Comparison of ENCODE assay signal across 24 cellular contexts in genomic region chr12:95304673-95305198, GRCh38.
DNase-seq lines count a peak whose midpoint lies in the region; ATAC-seq, FAIRE-seq and TF ChIP-seq lines count a peak whose summit lies in the region.
"Had no signal": no experiment of that assay in that cellular context is flagged by ENCODE, and none has a peak within 500 bp of the region (broad histone marks: within the 10 kb centered on the region; RNA-seq: fewer than 3 reads in every experiment).

No MANE protein-coding gene starts in this region.

- H3K4me1 ChIP-seq in A549 (peaks cover 42% of the 10 kb centered on the region), adipocyte (ENCODE audit: control insufficient read depth, insufficient read depth, low read length) (peaks cover 25% of the 10 kb centered on the region)

- 61% methylated on average over 3 of the region's 3 CpGs for WGBS in A549 (ENCODE audit: missing lambda C conversion rate)

- ATAC-seq in A549 (no peak; a peak in 1 of 6 replicates), HG02678 (IDR thresholded peaks at IDR 0.05; ENCODE audit: unreplicated experiment) (no peak)
- ATAC-seq: activated CD8-positive, alpha-beta T cell treated with anti-CD3 and anti-CD28 coated beads, Interleukin-2, amount 10 ng/mL, durations not matched to agents 7 days and 5 days; activated T-cell treated with anti-CD3 and anti-CD28 coated beads, Interleukin-2, amount 50 U/mL, for 72 hours; CD8-positive, alpha-beta T cell; right cardiac atrium; stimulated activated naive CD8-positive, alpha-beta T cell treated with anti-CD3 and anti-CD28 coated beads, Interleukin-15, Interleukin-2, amounts not matched to agents 100 U/mL and 50 U/mL, for 24 hours had no signal

- FAIRE-seq in A549 (lab: Jason Lieb, UNC) = no peak

- peaks cover 26% of the 10 kb centered on the region for H3K36me3 ChIP-seq in adipocyte (ENCODE audit: control insufficient read depth, insufficient read depth, low read length, severe bottlenecking)
- H3K36me3 ChIP-seq: neutrophil had no signal

- no peak overlapping the region for H3K27ac ChIP-seq in A549
- H3K27ac ChIP-seq: neutrophil had no signal

- H3K27ac Mint-ChIP-seq in HFFc6 = peak overlapping the region; percentile 38; the same call in 1 of the 2 replicates
- H3K27ac Mint-ChIP-seq in activated CD4-positive, alpha-beta memory T cell treated with anti-CD3 and anti-CD28 coated beads, Interleukin-2, amount 10 ng/mL, durations not matched to agents 7 days and 5 days = no peak overlapping the region
- H3K27ac Mint-ChIP-seq: activated CD8-positive, alpha-beta T cell treated with anti-CD3 and anti-CD28 coated beads, Interleukin-2, amount 10 ng/mL, durations not matched to agents 7 days and 5 days; activated naive CD8-positive, alpha-beta T cell treated with anti-CD3 and anti-CD28 coated beads for 36 hours; activated T-cell treated with anti-CD3 and anti-CD28 coated beads, Interleukin-2, amount 50 U/mL, for 72 hours had no signal

- no peak for TF ChIP-seq EP300 in A549 (IDR thresholded peaks at IDR 0.05)

- TF ChIP-seq POLR2A in A549 (IDR thresholded peaks at IDR 0.05; ENCODE audit: low read length) = no peak

- H3K9me3 Mint-ChIP-seq in HFFc6 = no peaks in the 10 kb centered on the region
- no peaks in the 10 kb centered on the region for H3K9me3 Mint-ChIP-seq in activated CD4-positive, alpha-beta memory T cell treated with anti-CD3 and anti-CD28 coated beads, Interleukin-2, amount 10 ng/mL, durations not matched to agents 7 days and 5 days
- H3K9me3 Mint-ChIP-seq: activated naive CD8-positive, alpha-beta T cell treated with anti-CD3 and anti-CD28 coated beads for 36 hours; activated T-cell treated with anti-CD3 and anti-CD28 coated beads, Interleukin-2, amount 50 U/mL, for 72 hours; CD8-positive, alpha-beta T cell had no signal

- peak overlapping the region; percentile 27 for H3K4me2 ChIP-seq in A549

- H3K36me3 Mint-ChIP-seq in HFFc6 (ENCODE audit: low read depth) = peaks cover 24% of the 10 kb centered on the region
- H3K36me3 Mint-ChIP-seq in activated CD4-positive, alpha-beta memory T cell treated with anti-CD3 and anti-CD28 coated beads, Interleukin-2, amount 10 ng/mL, durations not matched to agents 7 days and 5 days (ENCODE audit: low read depth) = peaks cover 15% of the 10 kb centered on the region

- TF ChIP-seq RAD21 in A549 (conservative IDR thresholded peaks at IDR 0.05 in 1 of 2, IDR thresholded peaks at IDR 0.05 in 1 of 2) = no peak

- H3K4me3 ChIP-seq in A549 = no peak overlapping the region
- peak overlapping the region; percentile 8 for H3K4me3 ChIP-seq in adipocyte (ENCODE audit: low read length)

- no peaks in the 10 kb centered on the region for H3K9me3 ChIP-seq in A549
- no peaks in the 10 kb centered on the region for H3K9me3 ChIP-seq in adipocyte (ENCODE audit: control insufficient read depth, low read length)
- H3K9me3 ChIP-seq: neutrophil had no signal

- H3K4me1 Mint-ChIP-seq in HFFc6 (ENCODE audit: low read depth) = peaks cover 50% of the 10 kb centered on the region
- H3K4me1 Mint-ChIP-seq in activated CD4-positive, alpha-beta memory T cell treated with anti-CD3 and anti-CD28 coated beads, Interleukin-2, amount 10 ng/mL, durations not matched to agents 7 days and 5 days = peaks cover 2% of the 10 kb centered on the region

- H3K27me3 Mint-ChIP-seq in HFFc6 (ENCODE audit: insufficient read depth) = no peaks in the 10 kb centered on the region
- H3K27me3 Mint-ChIP-seq in activated CD4-positive, alpha-beta memory T cell treated with anti-CD3 and anti-CD28 coated beads, Interleukin-2, amount 10 ng/mL, durations not matched to agents 7 days and 5 days = no peaks in the 10 kb centered on the region
- H3K27me3 Mint-ChIP-seq: activated naive CD8-positive, alpha-beta T cell treated with anti-CD3 and anti-CD28 coated beads for 36 hours had no signal

- POLR2A ChIA-PET in A549 (lab: Yijun Ruan, JAX) = interaction anchor here (0.6 kb wide), 1 partner anchor 234 kb away, joined by 5 read pairs; no protein-coding TSS in a partner anchor
- POLR2A ChIA-PET in activated CD4-positive, alpha-beta memory T cell treated with anti-CD3 and anti-CD28 coated beads, Interleukin-2, amount 10 ng/mL, durations not matched to agents 7 days and 5 days (lab: Charles Lee) = no interaction called here

- CTCF ChIA-PET in A549 (lab: Yijun Ruan, JAX) = interaction anchor here (1.1 to 3.2 kb wide), 6 partner anchors 9 to 188 kb away, joined by 3 to 9 read pairs (median 4); no protein-coding TSS in a partner anchor
- CTCF ChIA-PET in activated CD4-positive, alpha-beta memory T cell treated with anti-CD3 and anti-CD28 coated beads, Interleukin-2, amount 10 ng/mL, durations not matched to agents 7 days and 5 days (lab: Charles Lee) = no interaction called here

- 0 out of 2 replicates have a peak overlapping the region, but pooled peaks have one; percentile 14 for H3K4me3 Mint-ChIP-seq in HFFc6
- no peak overlapping the region for H3K4me3 Mint-ChIP-seq in activated CD4-positive, alpha-beta memory T cell treated with anti-CD3 and anti-CD28 coated beads, Interleukin-2, amount 10 ng/mL, durations not matched to agents 7 days and 5 days
- H3K4me3 Mint-ChIP-seq: activated CD8-positive, alpha-beta T cell treated with anti-CD3 and anti-CD28 coated beads, Interleukin-2, amount 10 ng/mL, durations not matched to agents 7 days and 5 days; activated naive CD8-positive, alpha-beta T cell treated with anti-CD3 and anti-CD28 coated beads for 36 hours; activated T-cell treated with anti-CD3 and anti-CD28 coated beads, Interleukin-2, amount 50 U/mL, for 72 hours; CD8-positive, alpha-beta T cell had no signal

- no peak for DNase-seq in A549 (ENCODE audit: low read depth in 1 of 2, low spot score in 1 of 2)
- peak; percentile 8 for DNase-seq in HFFc6
- peak; percentile 42 for DNase-seq in adipocyte (ENCODE audit: low read depth)
- peak; percentile 33 for DNase-seq in iris pigment epithelial cell (ENCODE audit: low read depth)
- DNase-seq in DMS 273 treated with DMSO at 0.1 percent for 48 hours (lab: John Stamatoyannopoulos, UW) = no peak
- no peak for DNase-seq in activated CD4-positive, alpha-beta memory T cell treated with anti-CD3 and anti-CD28 coated beads, Interleukin-2, amount 10 ng/mL, durations not matched to agents 7 days and 5 days
- no peak for DNase-seq in NK-92 treated with Interleukin-12 subunit alpha and Interleukin-12 subunit beta, amount 100 ng/mL, for 24 hours (lab: John Stamatoyannopoulos, UW)
- DNase-seq: activated CD8-positive, alpha-beta T cell treated with anti-CD3 and anti-CD28 coated beads, Interleukin-2, amount 10 ng/mL, durations not matched to agents 7 days and 5 days; activated naive CD8-positive, alpha-beta T cell treated with anti-CD3 and anti-CD28 coated beads for 36 hours; activated T-cell treated with anti-CD3 and anti-CD28 coated beads, Interleukin-2, amount 50 U/mL, for 72 hours; caudate nucleus; CD8-positive, alpha-beta T cell; effector CD4-positive, alpha-beta T cell; hypothalamus; KBM-7; kidney glomerular epithelial cell; midbrain; NCI-H1417; right cardiac atrium; RPMI8226; stimulated activated naive CD8-positive, alpha-beta T cell treated with anti-CD3 and anti-CD28 coated beads, Interleukin-15, Interleukin-2, amounts not matched to agents 100 U/mL and 50 U/mL, for 24 hours; T-helper 1 cell had no signal

- no peaks in the 10 kb centered on the region for H3K27me3 ChIP-seq in adipocyte (replicated peaks; ENCODE audit: control insufficient read depth, insufficient read depth, low read length)
- H3K27me3 ChIP-seq: neutrophil had no signal

- H3K9ac ChIP-seq in adipocyte (ENCODE audit: low read length) = no peak overlapping the region

- no peak for TF ChIP-seq CTCF in A549 (IDR thresholded peaks at IDR 0.05)
- TF ChIP-seq CTCF in HFFc6 (IDR thresholded peaks at IDR 0.05) = no peak

TF ChIP-seq in A549, 52 proteins besides CTCF, POLR2A, EP300 and RAD21:
- TF ChIP-seq PBX3 (IDR thresholded peaks at IDR 0.05) = no peak
- no peak for TF ChIP-seq FOSL2 (IDR thresholded peaks at IDR 0.05)
- peak; percentile 58 for TF ChIP-seq FOSL2 (CRISPR knock-in tag; IDR thresholded peaks at IDR 0.05)

Comparison
In these comparisons a context has a peak if more than half of its experiments do, and no peak if none do; other contexts are left out.
1. DNase-seq: peak in HFFc6 (single experiment), adipocyte (single experiment) and iris pigment epithelial cell (single experiment); none in A549 (0 of 2), DMS 273 treated with DMSO at 0.1 percent for 48 hours (single experiment), activated CD4-positive, alpha-beta memory T cell treated with anti-CD3 and anti-CD28 coated beads, Interleukin-2, amount 10 ng/mL, durations not matched to agents 7 days and 5 days (single experiment) and NK-92 treated with Interleukin-12 subunit alpha and Interleukin-12 subunit beta, amount 100 ng/mL, for 24 hours (single experiment).